Comparison of ENCODE assay signal across 8 cellular contexts in the genomic region with DNA sequence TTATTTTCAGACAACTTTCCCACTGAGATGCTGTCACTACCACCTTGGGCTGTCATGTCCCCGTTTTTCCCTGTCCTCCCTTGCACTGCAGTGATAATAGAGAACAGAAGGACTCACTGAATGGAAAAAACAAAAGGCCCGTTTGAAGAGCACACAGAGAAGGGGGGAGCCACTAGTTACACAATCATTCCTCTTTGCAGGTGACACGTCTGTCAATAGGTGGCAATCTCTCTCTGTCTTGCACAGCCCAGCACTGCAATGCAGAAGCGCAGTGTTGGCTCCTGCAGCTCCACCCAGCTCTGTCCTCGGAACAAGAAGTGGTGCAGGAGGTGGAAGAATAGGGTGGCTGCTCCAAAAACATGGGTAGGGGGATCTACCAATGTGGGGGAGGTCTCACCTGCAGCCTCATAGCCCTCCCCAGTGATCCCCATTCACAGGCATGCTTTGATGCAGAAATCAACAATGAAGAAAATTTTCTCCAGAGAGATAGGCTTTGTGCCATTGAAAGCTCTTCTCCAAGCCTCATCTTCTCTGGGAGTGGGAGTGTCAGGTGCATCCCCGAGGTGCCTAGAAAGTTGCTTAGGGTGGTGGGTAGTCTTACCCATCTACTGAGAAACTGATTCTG. TPM values are rescaled to one million over a fixed set of nuclear protein-coding genes. Genes with fewer than 3 reads are reported as not detected.
DNase-seq lines count a peak whose midpoint lies in the region; ATAC-seq, FAIRE-seq and TF ChIP-seq lines count a peak whose summit lies in the region.

No MANE protein-coding gene starts in this region.

- H3K36me3 Mint-ChIP-seq in brain, result peaks cover 14% of the 10 kb centered on the region

- peak; percentile 55 for DNase-seq in DMS79 (lab: John Stamatoyannopoulos, UW)
- peak in 1 of 2 experiments; percentile 71 for DNase-seq in HL-60 (ENCODE audit: low read depth in 1 of 2, low spot score in 1 of 2)
- DNase-seq in NCI-H774 (lab: John Stamatoyannopoulos, UW), result peak; percentile 28
- peak; percentile 57 for DNase-seq in iris pigment epithelial cell (ENCODE audit: low read depth)
- DNase-seq in H54 (ENCODE audit: insufficient read length, low spot score), result no peak

- peak; percentile 18 for TF ChIP-seq CTCF in HL-60 (IDR thresholded peaks at IDR 0.05; ENCODE audit: insufficient read depth, low read length)
- peak; percentile 59 to 68 for TF ChIP-seq CTCF in brain (conservative IDR thresholded peaks at IDR 0.05)

- peaks cover 81% of the 10 kb centered on the region for H3K4me1 Mint-ChIP-seq in brain

- ATAC-seq in GM19452 (IDR thresholded peaks at IDR 0.05; ENCODE audit: unreplicated experiment), result peak; percentile 44

- H3K27me3 ChIP-seq in HL-60 (ENCODE audit: insufficient read depth, poor library complexity, severe bottlenecking) (no peaks in the 10 kb centered on the region), stomach smooth muscle (ENCODE audit: control insufficient read depth in 1 of 2, insufficient read depth in 2 of 2, low read length in 2 of 2) (no peaks in the 10 kb centered on the region)

- H3K27ac ChIP-seq in HL-60 (replicated peaks) (no peak overlapping the region), stomach smooth muscle (ENCODE audit: low read length) (peak overlapping the region; percentile 86)

- no peak overlapping the region for H3K9ac ChIP-seq in stomach smooth muscle (ENCODE audit: low read length in 2 of 2)

- no peak for FAIRE-seq in H54 (lab: Jason Lieb, UNC)

- H3K27me3 Mint-ChIP-seq in brain, result no peaks in the 10 kb centered on the region

- TF ChIP-seq POLR2A in H54 (IDR thresholded peaks at IDR 0.05; ENCODE audit: low read depth, low read length), result no peak

- H3K4me1 ChIP-seq in stomach smooth muscle (ENCODE audit: control insufficient read depth, insufficient read depth, low read length), result peaks cover 57% of the 10 kb centered on the region

- peak overlapping the region; percentile 7 to 73 (median 70) for H3K4me3 Mint-ChIP-seq in brain

- H3K9me3 ChIP-seq in stomach smooth muscle (ENCODE audit: control insufficient read depth in 2 of 2, low read length in 2 of 2), result no peaks in the 10 kb centered on the region

- no peaks in the 10 kb centered on the region for H3K9me3 Mint-ChIP-seq in brain

- H3K4me3 ChIP-seq in HL-60 (replicated peaks; ENCODE audit: insufficient read depth, low read length) (no peak overlapping the region), stomach smooth muscle (ENCODE audit: low read length in 2 of 2) (peak overlapping the region in 1 of 2 donors; percentile 35)

- H3K27ac Mint-ChIP-seq in brain, result peak overlapping the region; percentile 93 to 99 (median 97)

- H3K36me3 ChIP-seq in stomach smooth muscle (ENCODE audit: control insufficient read depth in 2 of 2, insufficient read depth in 2 of 2, low read length in 2 of 2), result peaks cover 0 to 4% of the 10 kb centered on the region in 2 donors

RNA-seq across cellular contexts. Expression of a gene that starts 31.8 kb away (rescaled TPM):
- polyA plus RNA-seq in brain (ENCODE audit: insufficient read depth, low read depth, low replicate concordance), result 22.5 TPM
